Comparison of ENCODE assay signal across 19 cellular contexts in the genomic region with DNA sequence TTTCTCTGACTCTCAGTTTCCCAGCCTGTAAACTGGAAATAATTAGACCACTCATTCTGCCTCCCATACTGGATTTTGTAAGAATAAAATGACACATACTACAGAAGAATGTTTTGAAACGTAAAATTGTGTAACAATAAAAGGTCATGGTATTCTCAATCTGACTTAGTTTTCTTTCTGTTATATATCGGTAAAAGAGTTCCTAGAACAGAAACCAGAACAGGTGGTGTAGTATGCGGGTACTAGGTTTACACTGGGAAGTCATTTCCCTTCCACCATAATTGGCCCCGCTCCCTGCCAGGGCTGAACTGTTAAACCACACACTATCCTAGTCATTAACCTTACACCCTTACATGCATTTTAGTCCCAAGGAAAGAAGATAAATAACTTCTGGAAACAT.
DNase-seq lines count a peak whose midpoint lies in the region; ATAC-seq and TF ChIP-seq lines count a peak whose summit lies in the region.
"Had no signal": no experiment of that assay in that cellular context is flagged by ENCODE, and none has a peak within 500 bp of the region (broad histone marks: within the 10 kb centered on the region; RNA-seq: fewer than 3 reads in every experiment).

No MANE protein-coding gene starts in this region.

- no peaks in the 10 kb centered on the region for H3K9me3 Mint-ChIP-seq in MCF 10A (ENCODE audit: unreplicated experiment)
- H3K9me3 Mint-ChIP-seq in stimulated activated effector memory CD8-positive, alpha-beta T cell treated with anti-CD3 and anti-CD28 coated beads, Interleukin-12 subunit alpha, Interleukin-12 subunit beta, amount 100 ng/mL, for 72 hours, result no peaks in the 10 kb centered on the region

- H3K9me3 ChIP-seq in breast epithelium (no peaks in the 10 kb centered on the region), endocrine pancreas (ENCODE audit: control insufficient read depth, low read length) (no peaks in the 10 kb centered on the region)
- H3K9me3 ChIP-seq: Caco-2, right atrium auricular region, thoracic aorta had no signal

- no peak overlapping the region for H3K9ac ChIP-seq in endocrine pancreas (ENCODE audit: control insufficient read depth, insufficient read depth, low read length)

- no peaks in the 10 kb centered on the region for H3K27me3 Mint-ChIP-seq in MCF 10A (ENCODE audit: insufficient read depth, unreplicated experiment)
- H3K27me3 Mint-ChIP-seq: activated naive CD8-positive, alpha-beta T cell had no signal

- no peak for TF ChIP-seq POLR2A in breast epithelium (IDR thresholded peaks at IDR 0.05)

- BruUV-seq in MCF 10A (replicated peaks; lab: Mats Ljungman, UMichigan), result no TSS peak

- H3K36me3 ChIP-seq in breast epithelium (no peaks in the 10 kb centered on the region), endocrine pancreas (ENCODE audit: control insufficient read depth, insufficient read depth, low read length) (peaks cover 2% of the 10 kb centered on the region)
- H3K36me3 ChIP-seq: cardiac muscle cell, right atrium auricular region, thoracic aorta had no signal

- TF ChIP-seq CTCF in MCF 10A (IDR thresholded peaks at IDR 0.05; ENCODE audit: unreplicated experiment), result no peak
- TF ChIP-seq CTCF in breast epithelium (IDR thresholded peaks at IDR 0.05), result no peak

- POLR2A ChIA-PET in MCF 10A (lab: Yijun Ruan, JAX), result no interaction called here

- ATAC-seq in stimulated activated effector memory CD8-positive, alpha-beta T cell treated with anti-CD3 and anti-CD28 coated beads, Interleukin-12 subunit alpha, Interleukin-12 subunit beta, amount 100 ng/mL, for 72 hours, result peak; percentile 69
- ATAC-seq in GM21528 (IDR thresholded peaks at IDR 0.05; ENCODE audit: low FRiP score, unreplicated experiment), result no peak
- ATAC-seq: left lobe of liver had no signal

- CTCF ChIA-PET in MCF 10A (lab: Yijun Ruan, JAX), result interaction anchor here (1.5 kb wide), 1 partner anchor 22 kb away, joined by 4 read pairs; no protein-coding TSS in a partner anchor

- H3K4me1 Mint-ChIP-seq in MCF 10A (ENCODE audit: insufficient read depth, unreplicated experiment), result peaks cover 6% of the 10 kb centered on the region
- H3K4me1 Mint-ChIP-seq in stimulated activated effector memory CD8-positive, alpha-beta T cell treated with anti-CD3 and anti-CD28 coated beads, Interleukin-12 subunit alpha, Interleukin-12 subunit beta, amount 100 ng/mL, for 72 hours, result no peaks in the 10 kb centered on the region

- no peak overlapping the region for H3K27ac ChIP-seq in breast epithelium
- H3K27ac ChIP-seq: cardiac muscle cell, right atrium auricular region, RWPE1, thoracic aorta had no signal

- H3K27me3 ChIP-seq in breast epithelium (no peaks in the 10 kb centered on the region), endocrine pancreas (ENCODE audit: control insufficient read depth, insufficient read depth, low read length) (no peaks in the 10 kb centered on the region)
- H3K27me3 ChIP-seq: cardiac muscle cell, right atrium auricular region had no signal

- no peak overlapping the region for H3K4me3 Mint-ChIP-seq in MCF 10A (ENCODE audit: unreplicated experiment)
- H3K4me3 Mint-ChIP-seq in stimulated activated effector memory CD8-positive, alpha-beta T cell treated with anti-CD3 and anti-CD28 coated beads, Interleukin-12 subunit alpha, Interleukin-12 subunit beta, amount 100 ng/mL, for 72 hours, result no peak overlapping the region
- H3K4me3 Mint-ChIP-seq: activated naive CD8-positive, alpha-beta T cell had no signal

- no peaks in the 10 kb centered on the region for H3K36me3 Mint-ChIP-seq in MCF 10A (ENCODE audit: insufficient read depth, unreplicated experiment)
- no peaks in the 10 kb centered on the region for H3K36me3 Mint-ChIP-seq in stimulated activated effector memory CD8-positive, alpha-beta T cell treated with anti-CD3 and anti-CD28 coated beads, Interleukin-12 subunit alpha, Interleukin-12 subunit beta, amount 100 ng/mL, for 72 hours
- H3K36me3 Mint-ChIP-seq: activated naive CD8-positive, alpha-beta T cell had no signal

- intact Hi-C loops in MCF 10A (cut with micrococcal nuclease) (no loop called here), breast epithelium (cut with DNase I; ENCODE audit: low total_unique reads) (no loop called here)

- no peak overlapping the region for H3K27ac Mint-ChIP-seq in MCF 10A (ENCODE audit: low read depth, unreplicated experiment)
- H3K27ac Mint-ChIP-seq in stimulated activated effector memory CD8-positive, alpha-beta T cell treated with anti-CD3 and anti-CD28 coated beads, Interleukin-12 subunit alpha, Interleukin-12 subunit beta, amount 100 ng/mL, for 72 hours, result no peak overlapping the region
- H3K27ac Mint-ChIP-seq: activated naive CD8-positive, alpha-beta T cell had no signal

- no peaks in the 10 kb centered on the region for H3K4me1 ChIP-seq in breast epithelium
- peaks cover 16% of the 10 kb centered on the region for H3K4me1 ChIP-seq in endocrine pancreas (ENCODE audit: control insufficient read depth, insufficient read depth, low read length)
- H3K4me1 ChIP-seq: Caco-2 had no signal

- DNase-seq in MCF 10A (ENCODE audit: unreplicated experiment) (peak; percentile 66), breast epithelium (ENCODE audit: low spot score in 2 of 2) (no peak), LHCN-M2 (ENCODE audit: low read depth) (peak; percentile 79), cerebellum (ENCODE audit: low spot score) (no peak), NCI-H1436 treated with DMSO at 0.1 percent for 48 hours (lab: John Stamatoyannopoulos, UW) (no peak)
- DNase-seq in stimulated activated effector memory CD8-positive, alpha-beta T cell treated with anti-CD3 and anti-CD28 coated beads, Interleukin-12 subunit alpha, Interleukin-12 subunit beta, amount 100 ng/mL, for 72 hours (ENCODE audit: low spot score in 2 of 2), result no peak
- DNase-seq: AML-193; Caco-2; effector memory CD4-positive, alpha-beta T cell; GDM1; SW 1271 had no signal

- H3K4me3 ChIP-seq in breast epithelium (no peak overlapping the region), endocrine pancreas (ENCODE audit: control insufficient read depth, insufficient read depth, low read length) (peak overlapping the region; percentile 40)
- H3K4me3 ChIP-seq: cardiac muscle cell, right atrium auricular region, thoracic aorta had no signal

Comparison
In these comparisons a context has a peak if more than half of its experiments do, and no peak if none do; other contexts are left out.
1. DNase-seq: peak in MCF 10A (single experiment) and LHCN-M2 (single experiment); none in breast epithelium (0 of 2), stimulated activated effector memory CD8-positive, alpha-beta T cell treated with anti-CD3 and anti-CD28 coated beads, Interleukin-12 subunit alpha, Interleukin-12 subunit beta, amount 100 ng/mL, for 72 hours (0 of 2), cerebellum (single experiment) and NCI-H1436 treated with DMSO at 0.1 percent for 48 hours (single experiment).